Comparison of ENCODE assay signal across 22 cellular contexts in genomic region chr3:63167113-63167512, GRCh38.
"Had no signal": no experiment of that assay in that cellular context is flagged by ENCODE, and none has a peak within 500 bp of the region (broad histone marks: within the 10 kb centered on the region; RNA-seq: fewer than 3 reads in every experiment).

No MANE protein-coding gene starts in this region.

- ATAC-seq: effector memory CD8-positive, alpha-beta T cell; left cardiac atrium; lower lobe of right lung; stimulated activated naive B cell treated with anti-CD40 and anti-IgM and Interleukin-4, amounts not matched to agents 10 μg/mL and 1 μg/mL and 100 μg/mL, for 72 hours; stimulated activated naive CD8-positive, alpha-beta T cell treated with anti-CD3 and anti-CD28 coated beads, Interleukin-15, amount 100 ng/mL, for 72 hours; upper lobe of right lung had no signal

- H3K4me1 ChIP-seq: esophagus squamous epithelium, left ventricle myocardium inferior, lower lobe of right lung, right atrium auricular region, sigmoid colon, testis, tibial nerve, upper lobe of right lung, vagina had no signal

- H3K27me3 ChIP-seq: esophagus squamous epithelium, neutrophil, right atrium auricular region, sigmoid colon, testis, tibial nerve, upper lobe of right lung, vagina had no signal

- H3K36me3 ChIP-seq: esophagus squamous epithelium, left ventricle myocardium inferior, lower lobe of right lung, neutrophil, right atrium auricular region, sigmoid colon, tibial nerve, upper lobe of right lung, vagina had no signal

- H3K4me3 ChIP-seq: esophagus squamous epithelium, left ventricle myocardium inferior, lower lobe of right lung, right atrium auricular region, sigmoid colon, skin epidermis, testis, tibial nerve, upper lobe of right lung, vagina had no signal

- DNase-seq: effector memory CD8-positive, alpha-beta T cell; esophagus squamous epithelium; foreskin fibroblast; immature natural killer cell; kidney; left cardiac atrium; left ventricle myocardium inferior; lower lobe of right lung; mesenchymal stem cell; midbrain; sigmoid colon; stimulated activated CD4-positive, alpha-beta T cell treated with anti-CD3 and anti-CD28 coated beads, Interleukin-2, amount 100 ng/mL, for 24 hours; stimulated activated CD4-positive, alpha-beta T cell treated with anti-CD3 and anti-CD28 coated beads, Interleukin-4, amount 100 ng/mL, for 4 hours; stimulated activated naive B cell treated with anti-CD40 and anti-IgM and Interleukin-4, amounts not matched to agents 10 μg/mL and 1 μg/mL and 100 μg/mL, for 72 hours; stimulated activated naive CD8-positive, alpha-beta T cell treated with anti-CD3 and anti-CD28 coated beads, Interleukin-15, amount 100 ng/mL, for 72 hours; testis; upper lobe of right lung had no signal

- H3K9me3 ChIP-seq: esophagus squamous epithelium, lower lobe of right lung, neutrophil, right atrium auricular region, testis, tibial nerve, upper lobe of right lung, vagina had no signal

- H3K27ac ChIP-seq: esophagus squamous epithelium, left ventricle myocardium inferior, lower lobe of right lung, neutrophil, right atrium auricular region, sigmoid colon, skin epidermis, testis, tibial nerve, upper lobe of right lung, vagina had no signal
